ENCODE assay signal across 8 cellular contexts in genomic region chr2:3379339-3379646, GRCh38. TPM values are rescaled to one million over a fixed set of nuclear protein-coding genes. Genes with fewer than 3 reads are reported as not detected.
A peak's percentile ranks its signal among the peaks of the same experiment; 100 is the strongest.
DNase-seq lines count a peak whose midpoint lies in the region; ATAC-seq, FAIRE-seq and TF ChIP-seq lines count a peak whose summit lies in the region.

No MANE protein-coding gene starts in this region.

- no peaks in the 10 kb centered on the region for H3K27me3 Mint-ChIP-seq in activated T-cell treated with anti-CD3 and anti-CD28 coated beads, Interleukin-2, amount 50 U/mL, for 4 hours (ENCODE audit: low read depth)
- H3K27me3 Mint-ChIP-seq in astrocyte (ENCODE audit: low read depth, unreplicated experiment): no peaks in the 10 kb centered on the region

- peak overlapping the region; percentile 97 for H3K4me3 Mint-ChIP-seq in activated T-cell treated with anti-CD3 and anti-CD28 coated beads, Interleukin-2, amount 50 U/mL, for 4 hours
- H3K4me3 Mint-ChIP-seq in astrocyte (ENCODE audit: unreplicated experiment): peak overlapping the region; percentile 98

- H3K9me3 ChIP-seq in astrocyte (ENCODE audit: insufficient read depth, low read depth, low read length): no peaks in the 10 kb centered on the region
- H3K9me3 ChIP-seq in tibial nerve: no peaks in the 10 kb centered on the region

- ATAC-seq in activated T-cell treated with anti-CD3 and anti-CD28 coated beads, Interleukin-2, amount 50 U/mL, for 4 hours: no peak
- no peak for ATAC-seq in HG02852 (IDR thresholded peaks at IDR 0.05; ENCODE audit: unreplicated experiment)
- no peak for ATAC-seq in GM21825 (IDR thresholded peaks at IDR 0.05; ENCODE audit: unreplicated experiment)

- no peak for TF ChIP-seq CTCF in astrocyte (IDR thresholded peaks at IDR 0.05; ENCODE audit: insufficient read depth, low read depth, low read length)
- no peak for TF ChIP-seq CTCF in lower leg skin (IDR thresholded peaks at IDR 0.05)
- TF ChIP-seq CTCF in tibial nerve (IDR thresholded peaks at IDR 0.05): no peak

- H3K4me1 ChIP-seq in astrocyte (ENCODE audit: insufficient read depth, low read length) (peaks cover 26% of the 10 kb centered on the region), tibial nerve (peaks cover 0 to 44% (median 22%) of the 10 kb centered on the region in 4 donors)

- 10 to 16% methylated on average over 8 of the region's 8 CpGs for WGBS in lower leg skin, 2 donors
- WGBS in tibial nerve, 2 donors: 13 to 14% methylated on average over 8 of the region's 8 CpGs

- no peak for DNase-seq in activated T-cell treated with anti-CD3 and anti-CD28 coated beads, Interleukin-2, amount 50 U/mL, for 4 hours
- no peak for DNase-seq in activated T-cell treated with anti-CD3 and anti-CD28 coated beads for 4 hours
- DNase-seq in astrocyte (ENCODE audit: low read depth): no peak
- no peak for DNase-seq in lower leg skin (ENCODE audit: low spot score in 2 of 2)
- no peak for DNase-seq in tibial nerve (ENCODE audit: low spot score in 2 of 2)
- DNase-seq in globus pallidus (ENCODE audit: low spot score): no peak

- peaks cover 10% of the 10 kb centered on the region for H3K36me3 Mint-ChIP-seq in activated T-cell treated with anti-CD3 and anti-CD28 coated beads, Interleukin-2, amount 50 U/mL, for 4 hours (ENCODE audit: insufficient read depth)
- no peaks in the 10 kb centered on the region for H3K36me3 Mint-ChIP-seq in astrocyte (ENCODE audit: low read depth, unreplicated experiment)

- H3K9ac ChIP-seq in astrocyte (ENCODE audit: low read length): peak overlapping the region; percentile 92

- H4K20me1 ChIP-seq in astrocyte (ENCODE audit: insufficient read depth, low read length): no peaks in the 10 kb centered on the region

- H3K27ac Mint-ChIP-seq in astrocyte (ENCODE audit: unreplicated experiment): peak overlapping the region; percentile 47

- H3K36me3 ChIP-seq in astrocyte (ENCODE audit: insufficient read depth, low read length): no peaks in the 10 kb centered on the region
- H3K36me3 ChIP-seq in tibial nerve: peaks cover 0 to 23% (median 0%) of the 10 kb centered on the region in 3 donors

- H3K4me2 ChIP-seq in astrocyte (ENCODE audit: low read length): peak overlapping the region; percentile 85

- H2AFZ ChIP-seq in astrocyte (ENCODE audit: low read depth, low read length): peak overlapping the region; percentile 93

- no peak for TF ChIP-seq POLR2A in lower leg skin (IDR thresholded peaks at IDR 0.05)
- no peak for TF ChIP-seq POLR2A in tibial nerve (IDR thresholded peaks at IDR 0.05)

- FAIRE-seq in astrocyte (lab: Jason Lieb, UNC): no peak

- intact Hi-C loops in lower leg skin (cut with DNase I; ENCODE audit: low total_unique reads): no loop called here

- H3K79me2 ChIP-seq in astrocyte (ENCODE audit: insufficient read depth, low read length): peaks cover 60% of the 10 kb centered on the region

- TF ChIP-seq EP300 in tibial nerve (IDR thresholded peaks at IDR 0.05): no peak

- H3K27me3 ChIP-seq in astrocyte (ENCODE audit: insufficient read depth, low read length): no peaks in the 10 kb centered on the region
- no peaks in the 10 kb centered on the region for H3K27me3 ChIP-seq in tibial nerve

- H3K9me3 Mint-ChIP-seq in activated T-cell treated with anti-CD3 and anti-CD28 coated beads, Interleukin-2, amount 50 U/mL, for 4 hours: no peaks in the 10 kb centered on the region
- H3K9me3 Mint-ChIP-seq in astrocyte (ENCODE audit: unreplicated experiment): no peaks in the 10 kb centered on the region

- peaks cover 42% of the 10 kb centered on the region for H3K4me1 Mint-ChIP-seq in activated T-cell treated with anti-CD3 and anti-CD28 coated beads, Interleukin-2, amount 50 U/mL, for 4 hours (ENCODE audit: low read depth)
- peaks cover 14% of the 10 kb centered on the region for H3K4me1 Mint-ChIP-seq in astrocyte (ENCODE audit: low read depth, unreplicated experiment)

- peak overlapping the region; percentile 89 for H3K27ac ChIP-seq in astrocyte (ENCODE audit: low read depth, low read length)
- H3K27ac ChIP-seq in tibial nerve: peak overlapping the region; percentile 35 to 92 (median 89)

- H3K4me3 ChIP-seq in astrocyte (ENCODE audit: insufficient read depth, low read depth, low read length) (peak overlapping the region; percentile 87), lower leg skin (ENCODE audit: low read depth, poor library complexity, severe bottlenecking) (peak overlapping the region; percentile 88), tibial nerve (peak overlapping the region; percentile 57 to 85 (median 76))

RNA-seq across cellular contexts. Expression of gene TRAPPC12, which starts 0.2 kb away (rescaled TPM):
- 10 to 100 TPM; 79.9 to 89.4 (median 84.5) TPM for total RNA-seq in activated T-cell treated with anti-CD3 and anti-CD28 coated beads, Interleukin-2, amount 50 U/mL, for 4 hours
- total RNA-seq in astrocyte (62.1 and 65.9 TPM in 2 replicates), lower leg skin (100 to 1,000 TPM in 3 of 4 donors, 10 to 100 TPM in 1; 79.4 to 139 (median 121) TPM), tibial nerve (100 to 1,000 TPM; 125 to 157 (median 145) TPM)

RNA-seq across cellular contexts. Expression of gene EIPR1, which starts 1.7 kb away (rescaled TPM):
- total RNA-seq in activated T-cell treated with anti-CD3 and anti-CD28 coated beads, Interleukin-2, amount 50 U/mL, for 4 hours: 10 to 100 TPM; 36.3 to 39.5 (median 37.2) TPM
- total RNA-seq in astrocyte: 26.3 and 27.8 TPM in 2 replicates
- 10 to 100 TPM; 11.8 to 44.7 (median 26.9) TPM for total RNA-seq in lower leg skin
- 10 to 100 TPM; 24.9 to 46.2 (median 36.3) TPM for total RNA-seq in tibial nerve
